In genomic region chr10:75269605-75270004, GRCh38 we compare ENCODE assay signal across 28 cellular contexts.
"Had no signal": no experiment of that assay in that cellular context is flagged by ENCODE, and none has a peak within 500 bp of the region (broad histone marks: within the 10 kb centered on the region; RNA-seq: fewer than 3 reads in every experiment).

No MANE protein-coding gene starts in this region.

- H3K9me3 ChIP-seq: adrenal gland, body of pancreas, colonic mucosa, gastrocnemius medialis, pancreas, psoas muscle, transverse colon had no signal

- DNase-seq: activated CD4-positive, alpha-beta memory T cell treated with anti-CD3 and anti-CD28 coated beads for 36 hours; activated CD4-positive, alpha-beta T cell treated with anti-CD3 and anti-CD28 coated beads, Interleukin-2, amount 10 ng/mL, durations not matched to agents 24 days and 14 days; activated CD4-positive, CD25-positive, alpha-beta regulatory T cell treated with anti-CD3 and anti-CD28 coated beads, Interleukin-2, amount 50 U/mL, for 72 hours; activated CD8-positive, alpha-beta memory T cell treated with anti-CD3 and anti-CD28 coated beads, Interleukin-2, amount 50 U/mL, for 4 hours; activated effector memory CD4-positive, alpha-beta T cell treated with anti-CD3 and anti-CD28 coated beads, Interleukin-2, amount 50 U/mL, for 16 hours; activated naive CD4-positive, alpha-beta T cell treated with anti-CD3 and anti-CD28 coated beads for 36 hours; activated naive CD8-positive, alpha-beta T cell treated with anti-CD3 and anti-CD28 coated beads for 36 hours; activated T-cell treated with anti-CD3 and anti-CD28 coated beads, Interleukin-2, amount 50 U/mL, for 1 hour; adrenal gland; cerebellar nuclear complex; colonic mucosa; dorsolateral prefrontal cortex; effector memory CD4-positive, alpha-beta T cell; erythroblast; gastrocnemius medialis; glutamatergic neuron; left cardiac atrium; left ventricle myocardium superior; midbrain; naive thymus-derived CD4-positive, alpha-beta T cell; nucleus accumbens; psoas muscle; stimulated activated CD4-positive, alpha-beta T cell treated with anti-CD3 and anti-CD28 coated beads, Interleukin-15, amount 100 ng/mL, for 24 hours; stimulated activated CD4-positive, alpha-beta T cell treated with anti-CD3 and anti-CD28 coated beads, Interleukin-2, amount 100 ng/mL, for 24 hours; stimulated activated naive CD4-positive, alpha-beta T cell; transverse colon had no signal

- H3K27ac ChIP-seq: adrenal gland, body of pancreas, colonic mucosa, dorsolateral prefrontal cortex, gastrocnemius medialis, pancreas, psoas muscle, transverse colon had no signal

- H3K27me3 ChIP-seq: adrenal gland, body of pancreas, colonic mucosa, dorsolateral prefrontal cortex, gastrocnemius medialis, pancreas, transverse colon had no signal

- H3K36me3 ChIP-seq: adrenal gland, colonic mucosa, gastrocnemius medialis, pancreas, transverse colon had no signal

- ATAC-seq: body of pancreas; gastrocnemius medialis; left cardiac atrium; left ventricle myocardium superior; naive thymus-derived CD4-positive, alpha-beta T cell; pancreas; psoas muscle had no signal

- H3K4me3 ChIP-seq: adrenal gland, body of pancreas, colonic mucosa, dorsolateral prefrontal cortex, gastrocnemius medialis, pancreas, psoas muscle, transverse colon had no signal

- H3K4me1 ChIP-seq: colonic mucosa, gastrocnemius medialis, pancreas, psoas muscle, transverse colon had no signal
